ENCODE assay signal across 19 cellular contexts in genomic region chr11:45483361-45483760, GRCh38.
"Had no signal": no experiment of that assay in that cellular context is flagged by ENCODE, and none has a peak within 500 bp of the region (broad histone marks: within the 10 kb centered on the region; RNA-seq: fewer than 3 reads in every experiment).

No MANE protein-coding gene starts in this region.

- H3K4me1 ChIP-seq: SJSA1 had no signal

- H3K4me3 ChIP-seq: SJSA1, SK-N-MC had no signal

- H3K27ac ChIP-seq: SJSA1, SK-N-MC had no signal

- ATAC-seq: Panc1 had no signal

- DNase-seq: KBM-7, MV-4-11, NCI-H1092, NCI-H1105 treated with DMSO at 0.1 percent for 48 hours, NCI-H1417 treated with DMSO at 0.1 percent for 48 hours, NCI-H146, NCI-H1694 treated with DMSO at 0.1 percent for 48 hours, NCI-H1930, NCI-H2081, NCI-H2107, NCI-H2227 treated with DMSO at 0.1 percent for 48 hours, NCI-H510A, NCI-H524 treated with DMSO at 0.1 percent for 48 hours, NCI-H774, Right ventricle myocardium superior, SIG-M5 had no signal

- H3K9me3 ChIP-seq: SJSA1 had no signal

- H3K36me3 ChIP-seq: SJSA1 had no signal
